In genomic region chr1:165598676-165599059, GRCh38 we compare ENCODE assay signal across 8 cellular contexts.
DNase-seq lines count a peak whose midpoint lies in the region; ATAC-seq and TF ChIP-seq lines count a peak whose summit lies in the region.

No MANE protein-coding gene starts in this region.

- H3K4me1 ChIP-seq in endocrine pancreas (ENCODE audit: control insufficient read depth, insufficient read depth, low read length) (peaks cover 13% of the 10 kb centered on the region), neutrophil (ENCODE audit: control insufficient read depth in 1 of 2, insufficient read depth in 1 of 2, low read depth in 1 of 2, low read length in 1 of 2) (peaks cover 18 to 20% of the 10 kb centered on the region in 2 experiments)

- H3K9me3 ChIP-seq in endocrine pancreas (ENCODE audit: control insufficient read depth, low read length), result no peaks in the 10 kb centered on the region
- no peaks in the 10 kb centered on the region for H3K9me3 ChIP-seq in neutrophil

- H3K9ac ChIP-seq in endocrine pancreas (ENCODE audit: control insufficient read depth, insufficient read depth, low read length), result peak overlapping the region; percentile 89

- H3K36me3 ChIP-seq in GM06990 (ENCODE audit: control insufficient read depth, insufficient read depth, low read length) (no peaks in the 10 kb centered on the region), endocrine pancreas (ENCODE audit: control insufficient read depth, insufficient read depth, low read length) (no peaks in the 10 kb centered on the region), neutrophil (no peaks in the 10 kb centered on the region)

- TF ChIP-seq CTCF in GM06990 (IDR thresholded peaks at IDR 0.05; ENCODE audit: insufficient read depth, low read length, poor library complexity, severe bottlenecking) (no peak), neutrophil (IDR thresholded peaks at IDR 0.05) (no peak)

- H3K27me3 ChIP-seq in GM06990 (replicated peaks; ENCODE audit: control insufficient read depth, insufficient read depth, low read length) (no peaks in the 10 kb centered on the region), endocrine pancreas (ENCODE audit: control insufficient read depth, insufficient read depth, low read length) (no peaks in the 10 kb centered on the region), neutrophil (peaks cover 61% of the 10 kb centered on the region)

- ATAC-seq in HG03469 (IDR thresholded peaks at IDR 0.05; ENCODE audit: unreplicated experiment), result no peak
- no peak for ATAC-seq in GM18870 (IDR thresholded peaks at IDR 0.05; ENCODE audit: unreplicated experiment)
- ATAC-seq in HG03175 (IDR thresholded peaks at IDR 0.05; ENCODE audit: unreplicated experiment), result no peak

- peak overlapping the region; percentile 65 for H3K4me3 ChIP-seq in GM06990 (replicated peaks; ENCODE audit: low read depth, low read length)
- peak overlapping the region; percentile 52 for H3K4me3 ChIP-seq in endocrine pancreas (ENCODE audit: control insufficient read depth, insufficient read depth, low read length)
- peak overlapping the region; percentile 51 to 65 for H3K4me3 ChIP-seq in neutrophil (ENCODE audit: low read depth in 1 of 2, low read length in 1 of 2)

- H3K27ac ChIP-seq in neutrophil, result no peak overlapping the region

- no peak for DNase-seq in GM06990 (ENCODE audit: extremely low read depth, insufficient read length)
- DNase-seq in NCI-H345 (lab: John Stamatoyannopoulos, UW), result peak; percentile 42
- no peak for DNase-seq in NCI-H526 treated with DMSO at 0.1 percent for 48 hours (lab: John Stamatoyannopoulos, UW)
